3 cellular contexts compared by ENCODE assay signal in the genomic region with DNA sequence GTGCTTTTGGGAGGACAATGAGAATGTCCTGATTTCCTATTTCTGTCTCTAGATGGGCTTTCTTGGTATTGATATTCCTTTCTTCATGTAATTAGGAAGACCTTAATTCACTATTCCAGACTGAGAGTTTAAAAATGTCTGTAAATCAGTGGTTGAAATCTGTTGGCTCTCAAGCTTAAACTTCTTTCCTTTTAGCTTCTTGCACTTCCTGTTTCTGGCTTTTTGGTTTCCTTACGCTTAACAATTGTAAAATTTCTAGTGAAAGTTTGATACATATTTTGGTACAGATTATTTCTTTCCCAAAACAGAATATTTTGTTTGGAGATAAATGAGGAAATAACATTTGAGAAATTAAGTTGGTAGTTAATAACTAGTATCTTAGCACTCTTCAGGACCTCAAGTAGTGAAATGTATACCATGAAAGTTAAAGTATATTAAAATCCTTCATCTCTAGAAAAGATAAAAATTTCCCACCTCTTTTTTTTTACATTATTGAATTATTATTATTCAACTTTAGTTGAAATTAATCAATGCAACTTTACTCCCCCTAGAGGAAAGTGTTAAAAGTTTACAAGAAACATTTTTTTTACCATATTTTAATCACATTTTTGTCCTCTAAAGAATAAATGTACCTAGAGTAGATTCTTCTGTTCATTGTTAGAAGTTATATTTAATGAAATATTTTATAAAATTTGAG.
TF ChIP-seq lines count a peak whose summit lies in the region.

No MANE protein-coding gene starts in this region.

TF ChIP-seq in Ishikawa, 13 proteins besides CTCF, POLR2A, EP300 and RAD21 (continued from another document):
- TF ChIP-seq, protein P1, sequence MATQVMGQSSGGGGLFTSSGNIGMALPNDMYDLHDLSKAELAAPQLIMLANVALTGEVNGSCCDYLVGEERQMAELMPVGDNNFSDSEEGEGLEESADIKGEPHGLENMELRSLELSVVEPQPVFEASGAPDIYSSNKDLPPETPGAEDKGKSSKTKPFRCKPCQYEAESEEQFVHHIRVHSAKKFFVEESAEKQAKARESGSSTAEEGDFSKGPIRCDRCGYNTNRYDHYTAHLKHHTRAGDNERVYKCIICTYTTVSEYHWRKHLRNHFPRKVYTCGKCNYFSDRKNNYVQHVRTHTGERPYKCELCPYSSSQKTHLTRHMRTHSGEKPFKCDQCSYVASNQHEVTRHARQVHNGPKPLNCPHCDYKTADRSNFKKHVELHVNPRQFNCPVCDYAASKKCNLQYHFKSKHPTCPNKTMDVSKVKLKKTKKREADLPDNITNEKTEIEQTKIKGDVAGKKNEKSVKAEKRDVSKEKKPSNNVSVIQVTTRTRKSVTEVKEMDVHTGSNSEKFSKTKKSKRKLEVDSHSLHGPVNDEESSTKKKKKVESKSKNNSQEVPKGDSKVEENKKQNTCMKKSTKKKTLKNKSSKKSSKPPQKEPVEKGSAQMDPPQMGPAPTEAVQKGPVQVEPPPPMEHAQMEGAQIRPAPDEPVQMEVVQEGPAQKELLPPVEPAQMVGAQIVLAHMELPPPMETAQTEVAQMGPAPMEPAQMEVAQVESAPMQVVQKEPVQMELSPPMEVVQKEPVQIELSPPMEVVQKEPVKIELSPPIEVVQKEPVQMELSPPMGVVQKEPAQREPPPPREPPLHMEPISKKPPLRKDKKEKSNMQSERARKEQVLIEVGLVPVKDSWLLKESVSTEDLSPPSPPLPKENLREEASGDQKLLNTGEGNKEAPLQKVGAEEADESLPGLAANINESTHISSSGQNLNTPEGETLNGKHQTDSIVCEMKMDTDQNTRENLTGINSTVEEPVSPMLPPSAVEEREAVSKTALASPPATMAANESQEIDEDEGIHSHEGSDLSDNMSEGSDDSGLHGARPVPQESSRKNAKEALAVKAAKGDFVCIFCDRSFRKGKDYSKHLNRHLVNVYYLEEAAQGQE (IDR thresholded peaks at IDR 0.05; ENCODE audit: low read depth), result no peak
- TF ChIP-seq CEBPB (IDR thresholded peaks at IDR 0.05), result no peak
- TF ChIP-seq YY1 (IDR thresholded peaks at IDR 0.05; ENCODE audit: low read depth), result no peak
- no peak for TF ChIP-seq TEAD4 (IDR thresholded peaks at IDR 0.05)
- TF ChIP-seq NFIC (IDR thresholded peaks at IDR 0.05), result no peak
- no peak for TF ChIP-seq CREB1 (IDR thresholded peaks at IDR 0.05; ENCODE audit: low read depth)
- no peak for TF ChIP-seq FOXM1 (IDR thresholded peaks at IDR 0.05; ENCODE audit: borderline replicate concordance, low read depth)

TF ChIP-seq in neural cell, 6 proteins besides CTCF, POLR2A, EP300 and RAD21 (continued from another document):
- TF ChIP-seq, protein P1 (IDR thresholded peaks at IDR 0.05; ENCODE audit: borderline replicate concordance), result no peak
- no peak for TF ChIP-seq TAF1 (IDR thresholded peaks at IDR 0.05; ENCODE audit: low read depth)
- TF ChIP-seq EZH2 (IDR thresholded peaks at IDR 0.05; ENCODE audit: borderline replicate concordance, insufficient read depth, low read length, poor library complexity, severe bottlenecking), result no peak
- TF ChIP-seq SMC3 (conservative IDR thresholded peaks at IDR 0.05; ENCODE audit: poor library complexity), result no peak
- TF ChIP-seq POLR2AphosphoS5 (IDR thresholded peaks at IDR 0.05), result no peak

TF ChIP-seq in GM23338, 12 proteins besides CTCF, POLR2A, EP300 and RAD21:
- TF ChIP-seq ZNF462 (CRISPR knock-in tag; IDR thresholded peaks at IDR 0.05), result no peak
- no peak for TF ChIP-seq STAT1 (IDR thresholded peaks at IDR 0.05; ENCODE audit: unreplicated experiment)
- TF ChIP-seq JUNB (IDR thresholded peaks at IDR 0.05; ENCODE audit: unreplicated experiment), result no peak
- TF ChIP-seq EZH2phosphoT487 (IDR thresholded peaks at IDR 0.05; ENCODE audit: unreplicated experiment), result no peak
- no peak for TF ChIP-seq POLR2AphosphoS5 (IDR thresholded peaks at IDR 0.05; ENCODE audit: low read depth)
- TF ChIP-seq ZNF331 (CRISPR knock-in tag; IDR thresholded peaks at IDR 0.05; ENCODE audit: low read depth), result no peak
- TF ChIP-seq EZH2 (IDR thresholded peaks at IDR 0.05; ENCODE audit: low read depth, unreplicated experiment), result no peak
- TF ChIP-seq ZNF114 (CRISPR knock-in tag; IDR thresholded peaks at IDR 0.05), result no peak
- TF ChIP-seq, protein P1 (IDR thresholded peaks at IDR 0.05; ENCODE audit: unreplicated experiment), result no peak
TF ChIP-seq in GM23338: peak in this region for 0.
